Comparison of ENCODE assay signal across 1 cellular context in the genomic region with DNA sequence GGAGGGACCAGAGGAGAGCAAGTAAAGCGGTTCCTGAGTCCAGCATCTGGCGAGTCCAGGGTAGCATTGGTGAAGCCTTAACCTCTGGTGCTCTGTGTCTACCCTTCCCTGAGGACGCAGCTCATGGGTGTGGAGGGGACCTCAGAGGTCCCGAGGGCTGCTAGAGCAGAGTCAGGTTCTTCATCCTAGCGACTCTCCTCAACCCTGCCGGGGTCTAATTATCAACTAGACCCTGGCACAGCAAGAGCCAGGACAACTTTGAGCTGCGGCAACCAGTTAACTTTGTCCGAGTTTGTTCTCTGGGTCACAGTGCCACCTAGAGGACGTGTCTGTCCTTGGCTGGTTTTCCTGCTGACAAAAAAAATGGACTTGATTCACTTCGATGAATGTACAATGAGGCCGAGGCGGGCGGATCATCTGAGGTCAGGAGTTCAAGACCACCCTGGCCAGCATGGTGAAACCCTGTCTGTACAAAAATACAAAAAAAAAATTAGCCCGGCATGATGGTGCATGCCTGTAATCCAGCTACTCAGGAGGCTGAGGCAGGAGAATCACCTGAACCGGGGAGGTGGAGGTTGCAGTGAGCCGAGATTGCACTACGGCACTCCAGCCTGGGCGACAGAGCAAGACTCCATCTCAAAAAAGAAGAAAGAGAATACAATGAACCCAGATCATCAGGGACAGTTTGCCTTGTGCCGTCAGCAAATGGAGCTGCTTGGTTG.
A peak's percentile ranks its signal among the peaks of the same experiment; 100 is the strongest.
TF ChIP-seq lines count a peak whose summit lies in the region.

No MANE protein-coding gene starts in this region.

TF ChIP-seq in GM12878, 131 proteins besides CTCF, POLR2A, EP300 and RAD21:
- TF ChIP-seq NFXL1 (IDR thresholded peaks at IDR 0.05; ENCODE audit: borderline replicate concordance) (no peak), NKRF (conservative IDR thresholded peaks at IDR 0.05) (no peak), CHD4 (IDR thresholded peaks at IDR 0.05) (no peak), FOS (IDR thresholded peaks at IDR 0.05; ENCODE audit: borderline replicate concordance, extremely low read depth, insufficient read length) (no peak), IKZF1 (conservative IDR thresholded peaks at IDR 0.05) (no peak), MXI1 (IDR thresholded peaks at IDR 0.05; ENCODE audit: low read depth, low read length) (no peak), RCOR1 (conservative IDR thresholded peaks at IDR 0.05; ENCODE audit: low read depth, low read length) (no peak), GATAD2B (conservative IDR thresholded peaks at IDR 0.05; ENCODE audit: low read depth) (no peak), IKZF2 (IDR thresholded peaks at IDR 0.05) (no peak), RAD51 (IDR thresholded peaks at IDR 0.05) (no peak), RFX5 (IDR thresholded peaks at IDR 0.05; ENCODE audit: low read depth, low read length) (no peak), JUND (IDR thresholded peaks at IDR 0.05; ENCODE audit: low read depth, low read length) (no peak), KDM1A (IDR thresholded peaks at IDR 0.05; ENCODE audit: borderline replicate concordance) (no peak), SMARCA5 (IDR thresholded peaks at IDR 0.05) (peak; percentile 63; the same call in 1 of the 2 replicates), RUNX3 (IDR thresholded peaks at IDR 0.05; ENCODE audit: low read length) (peak; percentile 24; the same call in 1 of the 2 replicates), TARDBP (IDR thresholded peaks at IDR 0.05; ENCODE audit: borderline replicate concordance) (no peak), SMC3 (IDR thresholded peaks at IDR 0.05; ENCODE audit: borderline replicate concordance, low read length) (peak; percentile 64; the same call in 1 of the 2 replicates), JUNB (IDR thresholded peaks at IDR 0.05) (no peak), HDAC2 (IDR thresholded peaks at IDR 0.05) (no peak), CBX5 (IDR thresholded peaks at IDR 0.05; ENCODE audit: low read depth) (no peak), POLR2AphosphoS5 (IDR thresholded peaks at IDR 0.05; ENCODE audit: low read length) (no peak), CREB1 (IDR thresholded peaks at IDR 0.05; ENCODE audit: low read depth) (peak; percentile 25; the same call in 1 of the 2 replicates), ZSCAN29 (IDR thresholded peaks at IDR 0.05) (no peak), BCL11A (IDR thresholded peaks at IDR 0.05; ENCODE audit: low read depth, low read length) (no peak), SREBF1 (IDR thresholded peaks at IDR 0.05; ENCODE audit: low read length) (no peak), ZNF384 (IDR thresholded peaks at IDR 0.05; ENCODE audit: borderline replicate concordance, low read depth, low read length) (peak; percentile 52; the same call in 1 of the 2 replicates), YY1 (IDR thresholded peaks at IDR 0.05; ENCODE audit: low read depth, low read length) (peak; percentile 66), CEBPB (IDR thresholded peaks at IDR 0.05; ENCODE audit: borderline replicate concordance in 1 of 2, low read depth in 2 of 2, low read length in 2 of 2) (no peak), BHLHE40 (IDR thresholded peaks at IDR 0.05; ENCODE audit: borderline replicate concordance in 1 of 2, low read depth in 2 of 2, low read length in 1 of 2) (no peak)
- TF ChIP-seq, protein P1, sequence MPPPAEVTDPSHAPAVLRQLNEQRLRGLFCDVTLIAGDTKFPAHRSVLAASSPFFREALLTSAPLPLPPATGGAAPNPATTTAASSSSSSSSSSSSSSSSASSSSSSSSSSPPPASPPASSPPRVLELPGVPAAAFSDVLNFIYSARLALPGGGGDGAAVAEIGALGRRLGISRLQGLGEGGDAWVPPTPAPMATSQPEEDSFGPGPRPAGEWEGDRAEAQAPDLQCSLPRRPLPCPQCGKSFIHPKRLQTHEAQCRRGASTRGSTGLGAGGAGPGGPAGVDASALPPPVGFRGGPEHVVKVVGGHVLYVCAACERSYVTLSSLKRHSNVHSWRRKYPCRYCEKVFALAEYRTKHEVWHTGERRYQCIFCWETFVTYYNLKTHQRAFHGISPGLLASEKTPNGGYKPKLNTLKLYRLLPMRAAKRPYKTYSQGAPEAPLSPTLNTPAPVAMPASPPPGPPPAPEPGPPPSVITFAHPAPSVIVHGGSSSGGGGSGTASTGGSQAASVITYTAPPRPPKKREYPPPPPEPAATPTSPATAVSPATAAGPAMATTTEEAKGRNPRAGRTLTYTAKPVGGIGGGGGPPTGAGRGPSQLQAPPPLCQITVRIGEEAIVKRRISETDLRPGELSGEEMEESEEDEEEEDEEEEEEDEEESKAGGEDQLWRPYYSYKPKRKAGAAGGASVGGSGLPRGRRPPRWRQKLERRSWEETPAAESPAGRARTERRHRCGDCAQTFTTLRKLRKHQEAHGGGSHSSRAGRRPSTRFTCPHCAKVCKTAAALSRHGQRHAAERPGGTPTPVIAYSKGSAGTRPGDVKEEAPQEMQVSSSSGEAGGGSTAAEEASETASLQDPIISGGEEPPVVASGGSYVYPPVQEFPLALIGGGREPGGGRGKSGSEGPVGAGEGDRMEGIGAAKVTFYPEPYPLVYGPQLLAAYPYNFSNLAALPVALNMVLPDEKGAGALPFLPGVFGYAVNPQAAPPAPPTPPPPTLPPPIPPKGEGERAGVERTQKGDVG (CRISPR knock-in tag; IDR thresholded peaks at IDR 0.05), result no peak
- TF ChIP-seq, protein P2, sequence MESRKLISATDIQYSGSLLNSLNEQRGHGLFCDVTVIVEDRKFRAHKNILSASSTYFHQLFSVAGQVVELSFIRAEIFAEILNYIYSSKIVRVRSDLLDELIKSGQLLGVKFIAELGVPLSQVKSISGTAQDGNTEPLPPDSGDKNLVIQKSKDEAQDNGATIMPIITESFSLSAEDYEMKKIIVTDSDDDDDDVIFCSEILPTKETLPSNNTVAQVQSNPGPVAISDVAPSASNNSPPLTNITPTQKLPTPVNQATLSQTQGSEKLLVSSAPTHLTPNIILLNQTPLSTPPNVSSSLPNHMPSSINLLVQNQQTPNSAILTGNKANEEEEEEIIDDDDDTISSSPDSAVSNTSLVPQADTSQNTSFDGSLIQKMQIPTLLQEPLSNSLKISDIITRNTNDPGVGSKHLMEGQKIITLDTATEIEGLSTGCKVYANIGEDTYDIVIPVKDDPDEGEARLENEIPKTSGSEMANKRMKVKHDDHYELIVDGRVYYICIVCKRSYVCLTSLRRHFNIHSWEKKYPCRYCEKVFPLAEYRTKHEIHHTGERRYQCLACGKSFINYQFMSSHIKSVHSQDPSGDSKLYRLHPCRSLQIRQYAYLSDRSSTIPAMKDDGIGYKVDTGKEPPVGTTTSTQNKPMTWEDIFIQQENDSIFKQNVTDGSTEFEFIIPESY (IDR thresholded peaks at IDR 0.05), result no peak
- TF ChIP-seq, protein P3, sequence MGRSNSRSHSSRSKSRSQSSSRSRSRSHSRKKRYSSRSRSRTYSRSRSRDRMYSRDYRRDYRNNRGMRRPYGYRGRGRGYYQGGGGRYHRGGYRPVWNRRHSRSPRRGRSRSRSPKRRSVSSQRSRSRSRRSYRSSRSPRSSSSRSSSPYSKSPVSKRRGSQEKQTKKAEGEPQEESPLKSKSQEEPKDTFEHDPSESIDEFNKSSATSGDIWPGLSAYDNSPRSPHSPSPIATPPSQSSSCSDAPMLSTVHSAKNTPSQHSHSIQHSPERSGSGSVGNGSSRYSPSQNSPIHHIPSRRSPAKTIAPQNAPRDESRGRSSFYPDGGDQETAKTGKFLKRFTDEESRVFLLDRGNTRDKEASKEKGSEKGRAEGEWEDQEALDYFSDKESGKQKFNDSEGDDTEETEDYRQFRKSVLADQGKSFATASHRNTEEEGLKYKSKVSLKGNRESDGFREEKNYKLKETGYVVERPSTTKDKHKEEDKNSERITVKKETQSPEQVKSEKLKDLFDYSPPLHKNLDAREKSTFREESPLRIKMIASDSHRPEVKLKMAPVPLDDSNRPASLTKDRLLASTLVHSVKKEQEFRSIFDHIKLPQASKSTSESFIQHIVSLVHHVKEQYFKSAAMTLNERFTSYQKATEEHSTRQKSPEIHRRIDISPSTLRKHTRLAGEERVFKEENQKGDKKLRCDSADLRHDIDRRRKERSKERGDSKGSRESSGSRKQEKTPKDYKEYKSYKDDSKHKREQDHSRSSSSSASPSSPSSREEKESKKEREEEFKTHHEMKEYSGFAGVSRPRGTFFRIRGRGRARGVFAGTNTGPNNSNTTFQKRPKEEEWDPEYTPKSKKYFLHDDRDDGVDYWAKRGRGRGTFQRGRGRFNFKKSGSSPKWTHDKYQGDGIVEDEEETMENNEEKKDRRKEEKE (IDR thresholded peaks at IDR 0.05), result no peak
